9 cellular contexts compared by ENCODE assay signal in genomic region chr6:89239338-89239737, GRCh38. TPM values are rescaled to one million over a fixed set of nuclear protein-coding genes. Genes with fewer than 3 reads are reported as not detected.
DNase-seq lines count a peak whose midpoint lies in the region; ATAC-seq, FAIRE-seq and TF ChIP-seq lines count a peak whose summit lies in the region.
"Had no signal": no experiment of that assay in that cellular context is flagged by ENCODE, and none has a peak within 500 bp of the region (broad histone marks: within the 10 kb centered on the region; RNA-seq: fewer than 3 reads in every experiment).

No MANE protein-coding gene starts in this region.

- TF ChIP-seq CTCF in cardiac fibroblast (IDR thresholded peaks at IDR 0.05; ENCODE audit: low read depth, low read length), result peak; percentile 42

- intact Hi-C loops in activated naive CD4-positive, alpha-beta T cell treated with anti-CD3 and anti-CD28 coated beads for 36 hours (cut with micrococcal nuclease), result no loop called here

- peaks cover 5% of the 10 kb centered on the region for H3K27me3 Mint-ChIP-seq in activated naive CD4-positive, alpha-beta T cell treated with anti-CD3 and anti-CD28 coated beads for 36 hours (ENCODE audit: low read depth)

- no peak for FAIRE-seq in GM12892 (lab: Jason Lieb, UNC)

- no peak overlapping the region for H3K4me3 Mint-ChIP-seq in activated naive CD4-positive, alpha-beta T cell treated with anti-CD3 and anti-CD28 coated beads for 36 hours

- H3K4me1 Mint-ChIP-seq in activated naive CD4-positive, alpha-beta T cell treated with anti-CD3 and anti-CD28 coated beads for 36 hours (ENCODE audit: low read depth), result peaks cover 10% of the 10 kb centered on the region

- H3K27ac Mint-ChIP-seq in activated naive CD4-positive, alpha-beta T cell treated with anti-CD3 and anti-CD28 coated beads for 36 hours, result no peak overlapping the region

- CTCF ChIA-PET in activated naive CD4-positive, alpha-beta T cell treated with anti-CD3 and anti-CD28 coated beads for 36 hours (lab: Charles Lee), result interaction anchor here (0.6 to 7.4 kb wide), 4 partner anchors 43 to 256 kb away, joined by 3 to 55 read pairs (median 4); no protein-coding TSS in a partner anchor

- no peaks in the 10 kb centered on the region for H3K9me3 Mint-ChIP-seq in activated naive CD4-positive, alpha-beta T cell treated with anti-CD3 and anti-CD28 coated beads for 36 hours

- no peak for TF ChIP-seq POLR2A in GM12892 (IDR thresholded peaks at IDR 0.05; ENCODE audit: low read depth, low read length)

- peak; percentile 71 for DNase-seq in activated naive CD4-positive, alpha-beta T cell treated with anti-CD3 and anti-CD28 coated beads for 36 hours
- no peak for DNase-seq in activated naive CD4-positive, alpha-beta T cell (lab: John Stamatoyannopoulos, UW)
- DNase-seq in Kasumi-1 (lab: John Stamatoyannopoulos, UW) (peak; percentile 80 to 94), cardiac fibroblast (ENCODE audit: low read depth in 2 of 2) (peak in 1 of 2 donors; percentile 15), NCI-H146 (lab: John Stamatoyannopoulos, UW) (no peak), GM12892 (ENCODE audit: insufficient read length) (no peak)
- DNase-seq in stimulated activated CD4-positive, alpha-beta T cell treated with anti-CD3 and anti-CD28 coated beads, Interleukin-4, amount 100 ng/mL, for 48 hours (ENCODE audit: low read depth in 2 of 2), result peak; percentile 7 to 22
- DNase-seq: MG63 had no signal

- H3K36me3 Mint-ChIP-seq in activated naive CD4-positive, alpha-beta T cell treated with anti-CD3 and anti-CD28 coated beads for 36 hours (ENCODE audit: low read depth), result no peaks in the 10 kb centered on the region

- no peak overlapping the region for H3K4me3 ChIP-seq in cardiac fibroblast (replicated peaks in 1 of 2; ENCODE audit: low read depth in 2 of 2, low read length in 2 of 2)
- H3K4me3 ChIP-seq: MG63 had no signal

- ATAC-seq in GM21737 (IDR thresholded peaks at IDR 0.05; ENCODE audit: unreplicated experiment), result no peak

RNA-seq across cellular contexts. Expression of gene GABRR1, which starts 22.2 kb away (rescaled TPM):
- not detected for total RNA-seq in activated naive CD4-positive, alpha-beta T cell treated with anti-CD3 and anti-CD28 coated beads for 36 hours
- polyA plus RNA-seq in GM12892 (2012; ENCODE audit: missing spikeins), result not detected

Comparison
In these comparisons a context has a peak if more than half of its experiments do, and no peak if none do; other contexts are left out.
1. DNase-seq: peak in activated naive CD4-positive, alpha-beta T cell treated with anti-CD3 and anti-CD28 coated beads for 36 hours (single experiment), Kasumi-1 (2 of 2) and stimulated activated CD4-positive, alpha-beta T cell treated with anti-CD3 and anti-CD28 coated beads, Interleukin-4, amount 100 ng/mL, for 48 hours (2 of 2); none in activated naive CD4-positive, alpha-beta T cell (0 of 4), NCI-H146 (single experiment) and GM12892 (single experiment).